1 cellular context compared by ENCODE assay signal in genomic region chr16:31107465-31107867, GRCh38.
TF ChIP-seq lines count a peak whose summit lies in the region.

No MANE protein-coding gene starts in this region.

TF ChIP-seq in H1, 55 proteins besides CTCF, POLR2A, EP300 and RAD21:
- TF ChIP-seq ATF2 (IDR thresholded peaks at IDR 0.05; ENCODE audit: low read length) = no peak
- TF ChIP-seq CTBP2 (IDR thresholded peaks at IDR 0.05; ENCODE audit: borderline replicate concordance, insufficient read depth, insufficient read length, low read length) = no peak
- TF ChIP-seq E2F6 (IDR thresholded peaks at IDR 0.05) = no peak
- no peak for TF ChIP-seq BCL11A (IDR thresholded peaks at IDR 0.05; ENCODE audit: low read depth in 2 of 2, low read length in 2 of 2)
- TF ChIP-seq USF2 (IDR thresholded peaks at IDR 0.05; ENCODE audit: low read length) = no peak
- no peak for TF ChIP-seq CREB1 (IDR thresholded peaks at IDR 0.05)
- TF ChIP-seq GTF2F1 (IDR thresholded peaks at IDR 0.05; ENCODE audit: borderline replicate concordance, low read depth, low read length) = no peak
- TF ChIP-seq RXRA (IDR thresholded peaks at IDR 0.05; ENCODE audit: insufficient read depth, low read depth, low read length) = no peak
- no peak for TF ChIP-seq YY1 (IDR thresholded peaks at IDR 0.05; ENCODE audit: low read depth, low read length)
- TF ChIP-seq RFX5 (IDR thresholded peaks at IDR 0.05; ENCODE audit: borderline replicate concordance, low read depth, low read length) = no peak
- TF ChIP-seq POU5F1 (IDR thresholded peaks at IDR 0.05; ENCODE audit: low read depth, low read length) = no peak
- TF ChIP-seq SP1 (IDR thresholded peaks at IDR 0.05; ENCODE audit: low read depth, low read length) = no peak
- no peak for TF ChIP-seq CBX8 (IDR thresholded peaks at IDR 0.05; ENCODE audit: borderline replicate concordance, low read depth, low read length)
- TF ChIP-seq CHD2 (IDR thresholded peaks at IDR 0.05; ENCODE audit: low read length) = no peak
- no peak for TF ChIP-seq RNF2 (IDR thresholded peaks at IDR 0.05; ENCODE audit: borderline replicate concordance, low read depth, low read length, missing control alignments, poor library complexity, severe bottlenecking)
- TF ChIP-seq ATF3 (IDR thresholded peaks at IDR 0.05; ENCODE audit: insufficient read depth, low read depth, low read length) = no peak
